In the genomic region with DNA sequence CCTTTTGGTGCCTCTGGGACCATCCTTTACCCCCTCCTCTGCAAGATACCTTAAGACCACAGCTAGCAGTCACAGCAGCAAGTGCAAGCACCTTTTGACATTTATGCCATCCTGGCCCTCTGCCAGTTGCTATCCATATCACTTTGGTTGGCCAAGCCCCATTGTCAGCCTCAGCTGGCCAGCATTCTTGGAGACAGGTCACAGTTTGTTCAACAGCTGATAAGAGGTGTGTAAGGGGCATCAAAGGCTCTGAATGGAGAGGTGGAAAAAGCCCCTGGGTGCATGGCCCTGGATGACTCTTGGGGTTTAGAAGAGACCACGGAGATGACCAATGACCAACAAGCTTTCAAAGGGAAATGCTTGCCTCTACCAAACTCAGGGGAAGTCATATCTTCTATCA, we compare ENCODE assay signal across 15 cellular contexts.
DNase-seq lines count a peak whose midpoint lies in the region; ATAC-seq and TF ChIP-seq lines count a peak whose summit lies in the region.
"Had no signal": no experiment of that assay in that cellular context is flagged by ENCODE, and none has a peak within 500 bp of the region (broad histone marks: within the 10 kb centered on the region; RNA-seq: fewer than 3 reads in every experiment).

No MANE protein-coding gene starts in this region.

- no peak for ATAC-seq in HG03196 (IDR thresholded peaks at IDR 0.05; ENCODE audit: unreplicated experiment)
- ATAC-seq: A549; CD8-positive, alpha-beta T cell had no signal

- peak; percentile 21 for DNase-seq in coronary artery (ENCODE audit: low spot score)
- peak; percentile 7 for DNase-seq in islet precursor cell
- DNase-seq in osteocyte (ENCODE audit: extremely low spot score, unreplicated experiment): peak; percentile 54
- no peak for DNase-seq in smooth muscle cell (lab: John Stamatoyannopoulos, UW; ENCODE audit: unreplicated experiment)
- DNase-seq in cerebellar nuclear complex (lab: John Stamatoyannopoulos, UW): no peak
- DNase-seq: BE2C; CD8-positive, alpha-beta T cell; COR-L47; DMS153; DMS79 treated with DMSO at 0.1 percent for 48 hours; EL; HCEC 1CT had no signal

- no peak overlapping the region for H3K4me3 ChIP-seq in coronary artery
- no peak overlapping the region for H3K4me3 ChIP-seq in smooth muscle cell
- H3K4me3 ChIP-seq: A549 had no signal

- H3K36me3 ChIP-seq in smooth muscle cell (ENCODE audit: low read depth): no peaks in the 10 kb centered on the region
- H3K36me3 ChIP-seq: BE2C had no signal

- 50% methylated on average over 1 of the region's 1 CpG for WGBS in smooth muscle cell (ENCODE audit: low lambda C conversion rate)

- H3K9me3 ChIP-seq in smooth muscle cell (replicated peaks; ENCODE audit: low read depth): no peaks in the 10 kb centered on the region
- H3K9me3 ChIP-seq: A549, BE2C had no signal

- no peak overlapping the region for H3K27ac Mint-ChIP-seq in osteocyte (ENCODE audit: unreplicated experiment)
- H3K27ac Mint-ChIP-seq: CD8-positive, alpha-beta T cell had no signal

- H3F3A ChIP-seq in smooth muscle cell (ENCODE audit: low read depth): no peaks in the 10 kb centered on the region

- H3K4me2 ChIP-seq in smooth muscle cell: no peak overlapping the region
- H3K4me2 ChIP-seq: A549 had no signal

- no peak overlapping the region for H2AFZ ChIP-seq in smooth muscle cell (ENCODE audit: low read depth)

- no peaks in the 10 kb centered on the region for H3K27me3 Mint-ChIP-seq in osteocyte (ENCODE audit: unreplicated experiment)

- no peaks in the 10 kb centered on the region for H3K4me1 Mint-ChIP-seq in osteocyte (ENCODE audit: unreplicated experiment)
- H3K4me1 Mint-ChIP-seq: CD14-positive monocyte had no signal

- H3K9me3 Mint-ChIP-seq in osteocyte (ENCODE audit: unreplicated experiment): peaks cover 15% of the 10 kb centered on the region
- H3K9me3 Mint-ChIP-seq: CD14-positive monocyte; CD8-positive, alpha-beta T cell had no signal

- H3K27me3 ChIP-seq in smooth muscle cell (ENCODE audit: low read depth): peaks cover 7% of the 10 kb centered on the region
- H3K27me3 ChIP-seq: BE2C had no signal

- no peak overlapping the region for H3K27ac ChIP-seq in coronary artery
- no peak overlapping the region for H3K27ac ChIP-seq in smooth muscle cell (ENCODE audit: low read depth)
- H3K27ac ChIP-seq: A549 had no signal

- H3K36me3 Mint-ChIP-seq in osteocyte (ENCODE audit: unreplicated experiment): no peaks in the 10 kb centered on the region
- H3K36me3 Mint-ChIP-seq: CD14-positive monocyte; CD8-positive, alpha-beta T cell had no signal

- H4K20me1 ChIP-seq in smooth muscle cell (ENCODE audit: low read depth): no peaks in the 10 kb centered on the region

- H3K9ac ChIP-seq in smooth muscle cell (ENCODE audit: low read depth): no peak overlapping the region

- H3K4me1 ChIP-seq in smooth muscle cell (ENCODE audit: low read depth): no peaks in the 10 kb centered on the region
- H3K4me1 ChIP-seq: A549, BE2C had no signal

- no peaks in the 10 kb centered on the region for H3K79me2 ChIP-seq in smooth muscle cell (ENCODE audit: low read depth)

- TF ChIP-seq CTCF in coronary artery (IDR thresholded peaks at IDR 0.05) (no peak), osteocyte (IDR thresholded peaks at IDR 0.05) (no peak), smooth muscle cell (IDR thresholded peaks at IDR 0.05; ENCODE audit: borderline replicate concordance, insufficient read depth, poor library complexity, severe bottlenecking) (no peak)

- H3K4me3 Mint-ChIP-seq in osteocyte (ENCODE audit: unreplicated experiment): no peak overlapping the region
- H3K4me3 Mint-ChIP-seq: CD14-positive monocyte; CD8-positive, alpha-beta T cell had no signal

Comparison
In these comparisons a context has a peak if more than half of its experiments do, and no peak if none do; other contexts are left out.
1. DNase-seq: peak in coronary artery (single experiment), islet precursor cell (single experiment) and osteocyte (single experiment); none in smooth muscle cell (single experiment) and cerebellar nuclear complex (0 of 2).